In the genomic region with DNA sequence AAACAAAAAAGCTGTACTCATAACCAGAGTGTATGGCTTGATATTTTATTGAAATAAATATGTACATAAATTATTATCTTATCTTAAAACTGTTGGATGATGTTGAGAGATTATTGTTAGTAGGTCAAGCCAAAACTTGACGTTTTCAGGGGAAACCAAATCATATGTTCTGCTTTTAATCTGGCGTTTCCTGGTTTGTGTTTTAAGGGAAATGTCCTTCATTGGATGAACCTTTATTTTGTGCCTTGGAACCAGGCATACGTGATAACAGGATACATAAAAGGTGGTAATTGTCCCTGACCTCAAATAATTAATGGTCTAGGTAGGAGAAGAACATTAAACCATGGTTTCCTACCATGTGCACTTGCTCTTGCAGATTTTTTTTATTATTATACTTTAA, we compare ENCODE assay signal across 23 cellular contexts. TPM values are rescaled to one million over a fixed set of nuclear protein-coding genes. Genes with fewer than 3 reads are reported as not detected.
DNase-seq lines count a peak whose midpoint lies in the region; ATAC-seq and TF ChIP-seq lines count a peak whose summit lies in the region.
"Had no signal": no experiment of that assay in that cellular context is flagged by ENCODE, and none has a peak within 500 bp of the region (broad histone marks: within the 10 kb centered on the region; RNA-seq: fewer than 3 reads in every experiment).

No MANE protein-coding gene starts in this region.

- CTCF ChIA-PET in activated CD4-positive, alpha-beta memory T cell treated with anti-CD3 and anti-CD28 coated beads for 36 hours (lab: Charles Lee): interaction anchor here (0.7 kb wide), 1 partner anchor 130 kb away, joined by 3 read pairs; no protein-coding TSS in a partner anchor
- CTCF ChIA-PET in activated CD4-positive, alpha-beta memory T cell treated with anti-CD3 and anti-CD28 coated beads, Interleukin-2, amount 10 ng/mL, durations not matched to agents 7 days and 5 days (lab: Charles Lee): no interaction called here
- CTCF ChIA-PET in OCI-LY7 (lab: Charles Lee; ENCODE audit: unreplicated experiment): no interaction called here

- TF ChIP-seq CTCF in OCI-LY7 (conservative IDR thresholded peaks at IDR 0.05; ENCODE audit: low read length) (no peak), nephron (IDR thresholded peaks at IDR 0.05; ENCODE audit: unreplicated experiment in 3 of 3) (no peak)

- no peaks in the 10 kb centered on the region for H4K20me1 ChIP-seq in OCI-LY7 (ENCODE audit: insufficient read depth, low read length)
- H4K20me1 ChIP-seq: BLaER1 treated with 17β-estradiol and CSF1 and Interleukin-3, amounts not matched to agents 10 nM and 100 nM had no signal

- H3K4me1 Mint-ChIP-seq in activated CD4-positive, alpha-beta memory T cell treated with anti-CD3 and anti-CD28 coated beads for 36 hours (ENCODE audit: low read depth): peaks cover 79% of the 10 kb centered on the region
- peaks cover 56% of the 10 kb centered on the region for H3K4me1 Mint-ChIP-seq in activated CD4-positive, alpha-beta memory T cell treated with anti-CD3 and anti-CD28 coated beads, Interleukin-2, amount 10 ng/mL, durations not matched to agents 7 days and 5 days
- H3K4me1 Mint-ChIP-seq in activated naive CD8-positive, alpha-beta T cell treated with anti-CD3 and anti-CD28 coated beads, Interleukin-2, amount 50 U/mL, for 24 hours: peaks cover 53% of the 10 kb centered on the region
- peaks cover 32% of the 10 kb centered on the region for H3K4me1 Mint-ChIP-seq in activated naive CD8-positive, alpha-beta T cell treated with anti-CD3 and anti-CD28 coated beads for 36 hours
- peaks cover 30% of the 10 kb centered on the region for H3K4me1 Mint-ChIP-seq in nephron

- no peaks in the 10 kb centered on the region for H3K9me3 Mint-ChIP-seq in activated CD4-positive, alpha-beta memory T cell treated with anti-CD3 and anti-CD28 coated beads for 36 hours
- no peaks in the 10 kb centered on the region for H3K9me3 Mint-ChIP-seq in activated CD4-positive, alpha-beta memory T cell treated with anti-CD3 and anti-CD28 coated beads, Interleukin-2, amount 10 ng/mL, durations not matched to agents 7 days and 5 days
- H3K9me3 Mint-ChIP-seq in activated naive CD8-positive, alpha-beta T cell treated with anti-CD3 and anti-CD28 coated beads, Interleukin-2, amount 50 U/mL, for 24 hours: peaks cover 3% of the 10 kb centered on the region
- peaks cover 5% of the 10 kb centered on the region for H3K9me3 Mint-ChIP-seq in activated naive CD8-positive, alpha-beta T cell treated with anti-CD3 and anti-CD28 coated beads for 36 hours
- no peaks in the 10 kb centered on the region for H3K9me3 Mint-ChIP-seq in nephron
- H3K9me3 Mint-ChIP-seq: CD4-positive, alpha-beta T cell had no signal

- no peaks in the 10 kb centered on the region for H3K9me2 ChIP-seq in OCI-LY7 (ENCODE audit: insufficient read depth, low read length)

- no peaks in the 10 kb centered on the region for H3K36me3 ChIP-seq in OCI-LY7 (ENCODE audit: insufficient read depth, low read length)
- H3K36me3 ChIP-seq: BLaER1 treated with 17β-estradiol and CSF1 and Interleukin-3, amounts not matched to agents 10 nM and 100 nM had no signal

- H3K4me1 ChIP-seq in OCI-LY7 (ENCODE audit: insufficient read depth, low read length, poor library complexity, severe bottlenecking): peaks cover 23% of the 10 kb centered on the region
- H3K4me1 ChIP-seq: A549; BLaER1 treated with 17β-estradiol and CSF1 and Interleukin-3, amounts not matched to agents 10 nM and 100 nM had no signal

- peak overlapping the region; percentile 68; the same call in 1 of the 2 replicates for H2AFZ ChIP-seq in OCI-LY7 (ENCODE audit: low read length)
- H2AFZ ChIP-seq: PC-9 had no signal

- no peaks in the 10 kb centered on the region for H3K79me2 ChIP-seq in OCI-LY7 (ENCODE audit: insufficient read depth, low read depth, low read length)

- H3K27ac ChIP-seq in OCI-LY7 (ENCODE audit: low read depth, low read length, poor library complexity, severe bottlenecking): no peak overlapping the region
- H3K27ac ChIP-seq: A549; BLaER1 treated with 17β-estradiol and CSF1 and Interleukin-3, amounts not matched to agents 10 nM and 100 nM; PC-9 had no signal

- no peak for DNase-seq in activated CD4-positive, alpha-beta memory T cell treated with anti-CD3 and anti-CD28 coated beads for 36 hours
- no peak for DNase-seq in activated CD4-positive, alpha-beta memory T cell treated with anti-CD3 and anti-CD28 coated beads, Interleukin-2, amount 10 ng/mL, durations not matched to agents 7 days and 5 days
- DNase-seq in activated naive CD8-positive, alpha-beta T cell treated with anti-CD3 and anti-CD28 coated beads, Interleukin-2, amount 50 U/mL, for 24 hours: no peak
- no peak for DNase-seq in activated naive CD8-positive, alpha-beta T cell treated with anti-CD3 and anti-CD28 coated beads for 36 hours
- DNase-seq in OCI-LY7 (ENCODE audit: low spot score) (no peak), OCI-M1 (lab: John Stamatoyannopoulos, UW) (no peak)
- DNase-seq: AML-193; CD4-positive, alpha-beta T cell; H7; Kasumi-1; NCI-H1436 treated with DMSO at 0.1 percent for 48 hours; NCI-H187 treated with DMSO at 0.1 percent for 48 hours; NCI-H2107; NCI-H524; PC-9; RPMI8226; SHP77 had no signal

- POLR2A ChIA-PET in activated CD4-positive, alpha-beta memory T cell treated with anti-CD3 and anti-CD28 coated beads for 36 hours (lab: Charles Lee): interaction anchor here (1.0 kb wide), 4 partner anchors 23 to 122 kb away, joined by 3 to 24 read pairs (median 4); no protein-coding TSS in a partner anchor
- POLR2A ChIA-PET in activated CD4-positive, alpha-beta memory T cell treated with anti-CD3 and anti-CD28 coated beads, Interleukin-2, amount 10 ng/mL, durations not matched to agents 7 days and 5 days (lab: Charles Lee): no interaction called here
- POLR2A ChIA-PET in OCI-LY7 (lab: Charles Lee): interaction anchor here (0.6 kb wide), 1 partner anchor 549 kb away, joined by 4 read pairs; no protein-coding TSS in a partner anchor

- H3K27ac Mint-ChIP-seq in activated CD4-positive, alpha-beta memory T cell treated with anti-CD3 and anti-CD28 coated beads for 36 hours: peak overlapping the region; percentile 76
- H3K27ac Mint-ChIP-seq in activated CD4-positive, alpha-beta memory T cell treated with anti-CD3 and anti-CD28 coated beads, Interleukin-2, amount 10 ng/mL, durations not matched to agents 7 days and 5 days: no peak overlapping the region
- H3K27ac Mint-ChIP-seq in activated naive CD8-positive, alpha-beta T cell treated with anti-CD3 and anti-CD28 coated beads, Interleukin-2, amount 50 U/mL, for 24 hours: peak overlapping the region; percentile 75
- H3K27ac Mint-ChIP-seq in activated naive CD8-positive, alpha-beta T cell treated with anti-CD3 and anti-CD28 coated beads for 36 hours: no peak overlapping the region
- H3K27ac Mint-ChIP-seq in nephron: peak overlapping the region in 2 of 3 experiments; percentile 42 to 46
- H3K27ac Mint-ChIP-seq: CD4-positive, alpha-beta T cell had no signal

- H3K4me3 ChIP-seq in OCI-LY7 (ENCODE audit: low read depth, low read length, poor library complexity, severe bottlenecking): no peak overlapping the region
- H3K4me3 ChIP-seq: A549; BLaER1 treated with 17β-estradiol and CSF1 and Interleukin-3, amounts not matched to agents 10 nM and 100 nM; K562; PC-9 had no signal

- H3K36me3 Mint-ChIP-seq in activated CD4-positive, alpha-beta memory T cell treated with anti-CD3 and anti-CD28 coated beads for 36 hours: peaks cover 21% of the 10 kb centered on the region
- H3K36me3 Mint-ChIP-seq in activated CD4-positive, alpha-beta memory T cell treated with anti-CD3 and anti-CD28 coated beads, Interleukin-2, amount 10 ng/mL, durations not matched to agents 7 days and 5 days (ENCODE audit: low read depth): no peaks in the 10 kb centered on the region
- H3K36me3 Mint-ChIP-seq in activated naive CD8-positive, alpha-beta T cell treated with anti-CD3 and anti-CD28 coated beads, Interleukin-2, amount 50 U/mL, for 24 hours (ENCODE audit: low read depth): peaks cover 5% of the 10 kb centered on the region
- no peaks in the 10 kb centered on the region for H3K36me3 Mint-ChIP-seq in activated naive CD8-positive, alpha-beta T cell treated with anti-CD3 and anti-CD28 coated beads for 36 hours
- H3K36me3 Mint-ChIP-seq in nephron (ENCODE audit: low read depth): peaks cover 19% of the 10 kb centered on the region

- peaks cover 5% of the 10 kb centered on the region; the same call in 1 of the 2 replicates for H3K9me3 ChIP-seq in OCI-LY7 (ENCODE audit: low read length)
- H3K9me3 ChIP-seq: A549 had no signal

- H3K4me3 Mint-ChIP-seq in activated CD4-positive, alpha-beta memory T cell treated with anti-CD3 and anti-CD28 coated beads for 36 hours: no peak overlapping the region
- H3K4me3 Mint-ChIP-seq in activated CD4-positive, alpha-beta memory T cell treated with anti-CD3 and anti-CD28 coated beads, Interleukin-2, amount 10 ng/mL, durations not matched to agents 7 days and 5 days: no peak overlapping the region
- H3K4me3 Mint-ChIP-seq in activated naive CD8-positive, alpha-beta T cell treated with anti-CD3 and anti-CD28 coated beads, Interleukin-2, amount 50 U/mL, for 24 hours: no peak overlapping the region
- no peak overlapping the region for H3K4me3 Mint-ChIP-seq in activated naive CD8-positive, alpha-beta T cell treated with anti-CD3 and anti-CD28 coated beads for 36 hours
- no peak overlapping the region for H3K4me3 Mint-ChIP-seq in nephron
- H3K4me3 Mint-ChIP-seq: CD4-positive, alpha-beta T cell had no signal

- BruUV-seq in OCI-LY7 (replicated peaks; lab: Mats Ljungman, UMichigan): no TSS peak

- intact Hi-C loops in activated CD4-positive, alpha-beta memory T cell treated with anti-CD3 and anti-CD28 coated beads for 36 hours (cut with micrococcal nuclease): loop anchor here (1.0 to 5.0 kb wide), 3 partner anchors 54 to 622 kb away; no protein-coding TSS in a partner anchor
- intact Hi-C loops in OCI-LY7 (cut with micrococcal nuclease; ENCODE audit: unreplicated experiment): loop anchor here (5.0 kb wide), 1 partner anchor 193 kb away; no protein-coding TSS in a partner anchor

- no peak for ATAC-seq in activated naive CD8-positive, alpha-beta T cell treated with anti-CD3 and anti-CD28 coated beads, Interleukin-2, amount 50 U/mL, for 24 hours
- no peak for ATAC-seq in HG03571 (IDR thresholded peaks at IDR 0.05; ENCODE audit: unreplicated experiment)
- ATAC-seq: A549, K562 had no signal

- H3K4me2 ChIP-seq in OCI-LY7 (ENCODE audit: low read length): no peak overlapping the region
- H3K4me2 ChIP-seq: A549; BLaER1 treated with 17β-estradiol and CSF1 and Interleukin-3, amounts not matched to agents 10 nM and 100 nM; PC-9 had no signal

- H3K27me3 Mint-ChIP-seq in activated CD4-positive, alpha-beta memory T cell treated with anti-CD3 and anti-CD28 coated beads for 36 hours: no peaks in the 10 kb centered on the region
- no peaks in the 10 kb centered on the region for H3K27me3 Mint-ChIP-seq in activated CD4-positive, alpha-beta memory T cell treated with anti-CD3 and anti-CD28 coated beads, Interleukin-2, amount 10 ng/mL, durations not matched to agents 7 days and 5 days
- H3K27me3 Mint-ChIP-seq in activated naive CD8-positive, alpha-beta T cell treated with anti-CD3 and anti-CD28 coated beads, Interleukin-2, amount 50 U/mL, for 24 hours: peaks cover 1% of the 10 kb centered on the region
- peaks cover 4% of the 10 kb centered on the region for H3K27me3 Mint-ChIP-seq in activated naive CD8-positive, alpha-beta T cell treated with anti-CD3 and anti-CD28 coated beads for 36 hours
- no peaks in the 10 kb centered on the region for H3K27me3 Mint-ChIP-seq in nephron (ENCODE audit: low read depth)

RNA-seq across cellular contexts. Expression of a gene that starts 52.0 kb away (rescaled TPM):
- total RNA-seq in activated CD4-positive, alpha-beta memory T cell treated with anti-CD3 and anti-CD28 coated beads for 36 hours: 10 to 100 TPM; 28.9 to 36.0 TPM
- 1 to 10 TPM; 5.4 to 7.1 TPM for total RNA-seq in activated CD4-positive, alpha-beta memory T cell treated with anti-CD3 and anti-CD28 coated beads, Interleukin-2, amount 10 ng/mL, durations not matched to agents 7 days and 5 days
- under 1 TPM; 0.54 to 0.74 TPM for total RNA-seq in activated naive CD8-positive, alpha-beta T cell treated with anti-CD3 and anti-CD28 coated beads for 36 hours
- not detected in 2 replicates for total RNA-seq in OCI-LY7 (2014; rRNA removed; shearing (Covaris generic))
- not detected in 2 replicates for total RNA-seq in OCI-LY7 (2022)
- total RNA-seq: PC-9, SK-MEL-5 had no signal

Comparison
In these comparisons a context has a peak if more than half of its experiments do, and no peak if none do; other contexts are left out.
1. H3K27ac Mint-ChIP-seq: peak in activated CD4-positive, alpha-beta memory T cell treated with anti-CD3 and anti-CD28 coated beads for 36 hours (single experiment), activated naive CD8-positive, alpha-beta T cell treated with anti-CD3 and anti-CD28 coated beads, Interleukin-2, amount 50 U/mL, for 24 hours (single experiment) and nephron (2 of 3); none in activated CD4-positive, alpha-beta memory T cell treated with anti-CD3 and anti-CD28 coated beads, Interleukin-2, amount 10 ng/mL, durations not matched to agents 7 days and 5 days (single experiment) and activated naive CD8-positive, alpha-beta T cell treated with anti-CD3 and anti-CD28 coated beads for 36 hours (single experiment).